In genomic region chr7:9226500-9226899, GRCh38 we compare ENCODE assay signal across 9 cellular contexts.
"Had no signal": no experiment of that assay in that cellular context is flagged by ENCODE, and none has a peak within 500 bp of the region (broad histone marks: within the 10 kb centered on the region; RNA-seq: fewer than 3 reads in every experiment).

No MANE protein-coding gene starts in this region.

- H3K4me3 ChIP-seq: GM23248 had no signal

- DNase-seq: GM23248, GOT3, H9, HCEC 1CT, IMR-90, Karpas-422, KBM-7 had no signal

- H3K4me2 ChIP-seq: KMS-11 had no signal

- H2AFZ ChIP-seq: GM23248 had no signal

- H3K9ac ChIP-seq: GM23248, KMS-11 had no signal

- H3K27ac ChIP-seq: GM23248, HL-60, KMS-11 had no signal
